7 cellular contexts compared by ENCODE assay signal in the genomic region with DNA sequence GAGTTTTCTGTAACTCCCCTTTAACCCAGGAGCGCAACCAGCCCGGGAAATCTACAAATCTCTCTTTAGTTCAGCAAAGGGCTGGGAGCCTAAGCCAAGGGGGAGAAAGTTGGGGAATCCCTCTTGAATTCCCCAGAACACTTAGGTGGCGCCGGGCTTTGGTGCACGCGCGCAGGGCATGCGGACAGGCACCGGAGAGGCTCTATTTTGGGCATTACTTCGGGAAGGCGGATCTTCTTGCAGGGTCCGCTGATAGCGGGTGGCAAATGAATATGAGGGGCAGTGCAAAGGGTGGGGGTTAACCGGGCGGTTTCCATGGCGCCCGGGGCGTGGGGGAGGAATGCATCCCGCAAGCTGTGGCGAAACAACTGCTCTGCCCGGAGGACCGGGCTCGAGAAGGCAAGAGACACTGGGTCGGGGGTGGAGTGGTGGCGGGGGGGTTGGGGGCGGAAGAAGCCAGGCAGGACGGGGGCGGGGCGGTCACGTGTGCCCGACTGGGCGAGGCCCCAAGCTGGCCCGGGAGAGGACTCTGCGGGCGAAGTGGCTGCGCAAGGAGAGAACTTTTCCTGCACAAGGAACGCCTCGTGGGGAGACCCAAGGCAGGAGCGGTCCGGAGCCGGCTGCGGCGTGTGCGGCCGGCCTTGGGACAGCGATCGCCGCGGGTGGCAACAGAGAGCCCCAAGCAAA.
DNase-seq lines count a peak whose midpoint lies in the region; ATAC-seq and TF ChIP-seq lines count a peak whose summit lies in the region.

A gene with protein sequence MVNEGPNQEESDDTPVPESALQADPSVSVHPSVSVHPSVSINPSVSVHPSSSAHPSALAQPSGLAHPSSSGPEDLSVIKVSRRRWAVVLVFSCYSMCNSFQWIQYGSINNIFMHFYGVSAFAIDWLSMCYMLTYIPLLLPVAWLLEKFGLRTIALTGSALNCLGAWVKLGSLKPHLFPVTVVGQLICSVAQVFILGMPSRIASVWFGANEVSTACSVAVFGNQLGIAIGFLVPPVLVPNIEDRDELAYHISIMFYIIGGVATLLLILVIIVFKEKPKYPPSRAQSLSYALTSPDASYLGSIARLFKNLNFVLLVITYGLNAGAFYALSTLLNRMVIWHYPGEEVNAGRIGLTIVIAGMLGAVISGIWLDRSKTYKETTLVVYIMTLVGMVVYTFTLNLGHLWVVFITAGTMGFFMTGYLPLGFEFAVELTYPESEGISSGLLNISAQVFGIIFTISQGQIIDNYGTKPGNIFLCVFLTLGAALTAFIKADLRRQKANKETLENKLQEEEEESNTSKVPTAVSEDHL (plus strand): TSS at position 522 of the 687 bp plus-strand sequence. CDS start 353 bp downstream, outside the sequence.

- no peaks in the 10 kb centered on the region for H3K27me3 Mint-ChIP-seq in nephron (ENCODE audit: low read depth)

- H3K27ac ChIP-seq in substantia nigra (ENCODE audit: low read depth, low read length, poor library complexity, severe bottlenecking), result peak within 1 kb of the TSS; percentile 64

- peaks cover 10% of the 10 kb centered on the region for H3K4me1 Mint-ChIP-seq in nephron

- H3K9me3 Mint-ChIP-seq in nephron, result no peaks in the 10 kb centered on the region

- H3K4me3 Mint-ChIP-seq in nephron, result no peak within 1 kb of the TSS

- H3K27ac Mint-ChIP-seq in nephron, result peak within 1 kb of the TSS; percentile 71 to 89 (median 81)

- no peak for TF ChIP-seq CTCF in foreskin fibroblast (IDR thresholded peaks at IDR 0.05; ENCODE audit: low read depth, low read length)
- no peak for TF ChIP-seq CTCF in nephron (IDR thresholded peaks at IDR 0.05; ENCODE audit: unreplicated experiment in 3 of 3)

- peak; percentile 76 for DNase-seq in OCI-M1 (lab: John Stamatoyannopoulos, UW)
- peak; percentile 89 for DNase-seq in activated effector memory CD4-positive, alpha-beta T cell treated with anti-CD3 and anti-CD28 coated beads, Interleukin-2, amount 50 U/mL, for 16 hours
- DNase-seq in foreskin fibroblast, result peak; percentile 80 to 91
- DNase-seq in substantia nigra (lab: John Stamatoyannopoulos, UW), result peak in 48 of 49 donors; percentile 17 to 83 (median 60)

- no peaks in the 10 kb centered on the region for H3K36me3 Mint-ChIP-seq in nephron (ENCODE audit: low read depth)

- ATAC-seq in GM18511 (IDR thresholded peaks at IDR 0.05; ENCODE audit: unreplicated experiment) (peak; percentile 45), HG03066 (IDR thresholded peaks at IDR 0.05; ENCODE audit: low read depth, unreplicated experiment) (peak; percentile 27)

- peak within 1 kb of the TSS; percentile 56 to 71 for H3K4me3 ChIP-seq in foreskin fibroblast (ENCODE audit: low read depth in 1 of 2, low read length in 2 of 2)

Comparison
In these comparisons a context has a peak if more than half of its experiments do, and no peak if none do; other contexts are left out.
1. Peak in every context shown above with its lines: DNase-seq, ATAC-seq, H3K4me3 ChIP-seq and H3K27ac ChIP-seq.